3 cellular contexts compared by ENCODE assay signal in genomic region chr6:31780507-31781243, GRCh38.
TF ChIP-seq lines count a peak whose summit lies in the region.

No MANE protein-coding gene starts in this region.

TF ChIP-seq in SK-N-SH, 30 proteins besides CTCF, POLR2A, EP300 and RAD21:
- TF ChIP-seq GABPA (IDR thresholded peaks at IDR 0.05; ENCODE audit: low read depth) (no peak), TAF1 (IDR thresholded peaks at IDR 0.05; ENCODE audit: borderline replicate concordance, low read depth, low read length) (no peak)

TF ChIP-seq in SK-N-SH treated with all-trans-retinoic acid at 6 μM for 48 hours, 23 proteins besides CTCF, POLR2A, EP300 and RAD21:
- TF ChIP-seq RARB (CRISPR knock-in tag; IDR thresholded peaks at IDR 0.05), result no peak
- TF ChIP-seq, protein P1, sequence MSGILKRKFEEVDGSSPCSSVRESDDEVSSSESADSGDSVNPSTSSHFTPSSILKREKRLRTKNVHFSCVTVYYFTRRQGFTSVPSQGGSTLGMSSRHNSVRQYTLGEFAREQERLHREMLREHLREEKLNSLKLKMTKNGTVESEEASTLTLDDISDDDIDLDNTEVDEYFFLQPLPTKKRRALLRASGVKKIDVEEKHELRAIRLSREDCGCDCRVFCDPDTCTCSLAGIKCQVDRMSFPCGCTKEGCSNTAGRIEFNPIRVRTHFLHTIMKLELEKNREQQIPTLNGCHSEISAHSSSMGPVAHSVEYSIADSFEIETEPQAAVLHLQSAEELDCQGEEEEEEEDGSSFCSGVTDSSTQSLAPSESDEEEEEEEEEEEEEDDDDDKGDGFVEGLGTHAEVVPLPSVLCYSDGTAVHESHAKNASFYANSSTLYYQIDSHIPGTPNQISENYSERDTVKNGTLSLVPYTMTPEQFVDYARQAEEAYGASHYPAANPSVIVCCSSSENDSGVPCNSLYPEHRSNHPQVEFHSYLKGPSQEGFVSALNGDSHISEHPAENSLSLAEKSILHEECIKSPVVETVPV (CRISPR knock-in tag; IDR thresholded peaks at IDR 0.05), result no peak
- TF ChIP-seq GLIS3 (CRISPR knock-in tag; IDR thresholded peaks at IDR 0.05), result no peak
- no peak for TF ChIP-seq ZNF8 (CRISPR knock-in tag; IDR thresholded peaks at IDR 0.05)
- TF ChIP-seq ARNTL (CRISPR knock-in tag; IDR thresholded peaks at IDR 0.05; ENCODE audit: borderline replicate concordance, low read depth), result no peak
- no peak for TF ChIP-seq ISL1 (CRISPR knock-in tag; IDR thresholded peaks at IDR 0.05)
- no peak for TF ChIP-seq OSR1 (CRISPR knock-in tag; IDR thresholded peaks at IDR 0.05)
- TF ChIP-seq PPARA (CRISPR knock-in tag; IDR thresholded peaks at IDR 0.05; ENCODE audit: borderline replicate concordance), result no peak
- TF ChIP-seq ESRRG (CRISPR knock-in tag; IDR thresholded peaks at IDR 0.05), result no peak
- TF ChIP-seq ZNF565 (CRISPR knock-in tag; conservative IDR thresholded peaks at IDR 0.05; ENCODE audit: low read depth), result no peak
- TF ChIP-seq SNAI2 (CRISPR knock-in tag; IDR thresholded peaks at IDR 0.05), result no peak
- TF ChIP-seq ZFP3 (CRISPR knock-in tag; IDR thresholded peaks at IDR 0.05), result no peak
- TF ChIP-seq ZFP30 (CRISPR knock-in tag; IDR thresholded peaks at IDR 0.05), result no peak
- no peak for TF ChIP-seq TCF4 (CRISPR knock-in tag; IDR thresholded peaks at IDR 0.05; ENCODE audit: borderline replicate concordance)
TF ChIP-seq in SK-N-SH treated with all-trans-retinoic acid at 6 μM for 48 hours: peak in this region for 0.

TF ChIP-seq in GM12878, 131 proteins besides CTCF, POLR2A, EP300 and RAD21:
- TF ChIP-seq SP1 (IDR thresholded peaks at IDR 0.05; ENCODE audit: low read depth, low read length) (no peak), GABPA (IDR thresholded peaks at IDR 0.05; ENCODE audit: low read depth) (no peak)
- TF ChIP-seq, protein P2, sequence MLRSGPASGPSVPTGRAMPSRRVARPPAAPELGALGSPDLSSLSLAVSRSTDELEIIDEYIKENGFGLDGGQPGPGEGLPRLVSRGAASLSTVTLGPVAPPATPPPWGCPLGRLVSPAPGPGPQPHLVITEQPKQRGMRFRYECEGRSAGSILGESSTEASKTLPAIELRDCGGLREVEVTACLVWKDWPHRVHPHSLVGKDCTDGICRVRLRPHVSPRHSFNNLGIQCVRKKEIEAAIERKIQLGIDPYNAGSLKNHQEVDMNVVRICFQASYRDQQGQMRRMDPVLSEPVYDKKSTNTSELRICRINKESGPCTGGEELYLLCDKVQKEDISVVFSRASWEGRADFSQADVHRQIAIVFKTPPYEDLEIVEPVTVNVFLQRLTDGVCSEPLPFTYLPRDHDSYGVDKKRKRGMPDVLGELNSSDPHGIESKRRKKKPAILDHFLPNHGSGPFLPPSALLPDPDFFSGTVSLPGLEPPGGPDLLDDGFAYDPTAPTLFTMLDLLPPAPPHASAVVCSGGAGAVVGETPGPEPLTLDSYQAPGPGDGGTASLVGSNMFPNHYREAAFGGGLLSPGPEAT (IDR thresholded peaks at IDR 0.05; ENCODE audit: low read depth), result no peak
- TF ChIP-seq, protein P3, sequence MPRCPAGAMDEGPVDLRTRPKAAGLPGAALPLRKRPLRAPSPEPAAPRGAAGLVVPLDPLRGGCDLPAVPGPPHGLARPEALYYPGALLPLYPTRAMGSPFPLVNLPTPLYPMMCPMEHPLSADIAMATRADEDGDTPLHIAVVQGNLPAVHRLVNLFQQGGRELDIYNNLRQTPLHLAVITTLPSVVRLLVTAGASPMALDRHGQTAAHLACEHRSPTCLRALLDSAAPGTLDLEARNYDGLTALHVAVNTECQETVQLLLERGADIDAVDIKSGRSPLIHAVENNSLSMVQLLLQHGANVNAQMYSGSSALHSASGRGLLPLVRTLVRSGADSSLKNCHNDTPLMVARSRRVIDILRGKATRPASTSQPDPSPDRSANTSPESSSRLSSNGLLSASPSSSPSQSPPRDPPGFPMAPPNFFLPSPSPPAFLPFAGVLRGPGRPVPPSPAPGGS (IDR thresholded peaks at IDR 0.05; ENCODE audit: borderline replicate concordance, insufficient read depth, low read depth, low read length, poor library complexity, severe bottlenecking), result no peak
